ENCODE assay signal across 16 cellular contexts in genomic region chr7:128066858-128067257, GRCh38. TPM values are rescaled to one million over a fixed set of nuclear protein-coding genes. Genes with fewer than 3 reads are reported as not detected.
"Had no signal": no experiment of that assay in that cellular context is flagged by ENCODE, and none has a peak within 500 bp of the region (broad histone marks: within the 10 kb centered on the region; RNA-seq: fewer than 3 reads in every experiment).

No MANE protein-coding gene starts in this region.

- H3K27me3 Mint-ChIP-seq: activated CD4-positive, alpha-beta memory T cell treated with anti-CD3 and anti-CD28 coated beads for 36 hours; activated CD8-positive, alpha-beta memory T cell treated with anti-CD3 and anti-CD28 coated beads, Interleukin-2, amount 10 ng/mL, durations not matched to agents 7 days and 5 days; T-cell had no signal

- H3K36me3 ChIP-seq: pancreas, thoracic aorta had no signal

- DNase-seq: activated CD4-positive, alpha-beta memory T cell treated with anti-CD3 and anti-CD28 coated beads for 36 hours; activated CD4-positive, alpha-beta T cell treated with anti-CD3 and anti-CD28 coated beads for 1 hour; activated CD8-positive, alpha-beta memory T cell treated with anti-CD3 and anti-CD28 coated beads, Interleukin-2, amount 10 ng/mL, durations not matched to agents 7 days and 5 days; activated naive CD4-positive, alpha-beta T cell treated with anti-CD3 and anti-CD28 coated beads, Interleukin-2, amount 50 U/mL, for 16 hours; activated T-cell treated with anti-CD3 and anti-CD28 coated beads, Interleukin-2, amount 50 U/mL, for 1 hour; amniotic stem cell; cerebellar nuclear complex; erythroblast; pancreas; T-cell; T-helper 9 cell had no signal

- H3K36me3 Mint-ChIP-seq: activated CD4-positive, alpha-beta memory T cell treated with anti-CD3 and anti-CD28 coated beads for 36 hours; activated CD8-positive, alpha-beta memory T cell treated with anti-CD3 and anti-CD28 coated beads, Interleukin-2, amount 10 ng/mL, durations not matched to agents 7 days and 5 days had no signal

- H3K27ac Mint-ChIP-seq: activated CD4-positive, alpha-beta memory T cell treated with anti-CD3 and anti-CD28 coated beads for 36 hours; activated CD8-positive, alpha-beta memory T cell treated with anti-CD3 and anti-CD28 coated beads, Interleukin-2, amount 10 ng/mL, durations not matched to agents 7 days and 5 days had no signal

- H3K4me3 Mint-ChIP-seq: activated CD4-positive, alpha-beta memory T cell treated with anti-CD3 and anti-CD28 coated beads for 36 hours; activated CD8-positive, alpha-beta memory T cell treated with anti-CD3 and anti-CD28 coated beads, Interleukin-2, amount 10 ng/mL, durations not matched to agents 7 days and 5 days; brain; neural crest cell; stimulated activated effector memory CD8-positive, alpha-beta T cell treated with anti-CD3 and anti-CD28 coated beads, Interleukin-12 subunit alpha, Interleukin-12 subunit beta, amount 100 ng/mL, for 72 hours; T-cell had no signal

- ATAC-seq: activated CD8-positive, alpha-beta memory T cell treated with anti-CD3 and anti-CD28 coated beads, Interleukin-2, amount 10 ng/mL, durations not matched to agents 7 days and 5 days; left lobe of liver; pancreas; stimulated activated effector memory CD8-positive, alpha-beta T cell treated with anti-CD3 and anti-CD28 coated beads, Interleukin-12 subunit alpha, Interleukin-12 subunit beta, amount 100 ng/mL, for 72 hours; T-cell had no signal

- H3K4me3 ChIP-seq: pancreas, thoracic aorta had no signal

- H3K9me3 Mint-ChIP-seq: activated CD4-positive, alpha-beta memory T cell treated with anti-CD3 and anti-CD28 coated beads for 36 hours; brain; neural crest cell; stimulated activated effector memory CD8-positive, alpha-beta T cell treated with anti-CD3 and anti-CD28 coated beads, Interleukin-12 subunit alpha, Interleukin-12 subunit beta, amount 100 ng/mL, for 72 hours; T-cell had no signal

- H3K27ac ChIP-seq: pancreas, thoracic aorta had no signal

- H3K9me3 ChIP-seq: pancreas, thoracic aorta had no signal

- H3K4me1 ChIP-seq: pancreas had no signal

- H3K27me3 ChIP-seq: pancreas had no signal

RNA-seq across cellular contexts. Expression of gene LRRC4, which starts 35.6 kb away (rescaled TPM):
- total RNA-seq: activated CD8-positive, alpha-beta memory T cell treated with anti-CD3 and anti-CD28 coated beads, Interleukin-2, amount 10 ng/mL, durations not matched to agents 7 days and 5 days had no signal
